15 cellular contexts compared by ENCODE assay signal in genomic region chr7:149839933-149840332, GRCh38. TPM values are rescaled to one million over a fixed set of nuclear protein-coding genes. Genes with fewer than 3 reads are reported as not detected.
DNase-seq lines count a peak whose midpoint lies in the region; ATAC-seq, FAIRE-seq and TF ChIP-seq lines count a peak whose summit lies in the region.
"Had no signal": no experiment of that assay in that cellular context is flagged by ENCODE, and none has a peak within 500 bp of the region (broad histone marks: within the 10 kb centered on the region; RNA-seq: fewer than 3 reads in every experiment).

No MANE protein-coding gene starts in this region.

- H3K27ac Mint-ChIP-seq in CD4-positive, CD25-positive, alpha-beta regulatory T cell: peak overlapping the region in 1 of 3 donors; percentile 6
- H3K27ac Mint-ChIP-seq in astrocyte (ENCODE audit: unreplicated experiment) (no peak overlapping the region), nephron (no peak overlapping the region)

- H3K36me3 ChIP-seq in CD4-positive, CD25-positive, alpha-beta regulatory T cell (ENCODE audit: control insufficient read depth, insufficient read depth, low read length): peaks cover 4% of the 10 kb centered on the region
- H3K36me3 ChIP-seq in astrocyte (ENCODE audit: insufficient read depth, low read length): no peaks in the 10 kb centered on the region
- H3K36me3 ChIP-seq: thyroid gland had no signal

- H3K4me3 ChIP-seq in CD4-positive, CD25-positive, alpha-beta regulatory T cell (ENCODE audit: low read depth, low read length): peak overlapping the region; percentile 82
- no peak overlapping the region for H3K4me3 ChIP-seq in astrocyte (ENCODE audit: insufficient read depth, low read depth, low read length)

- no peaks in the 10 kb centered on the region for H3K27me3 ChIP-seq in CD4-positive, CD25-positive, alpha-beta regulatory T cell (ENCODE audit: control insufficient read depth, insufficient read depth, low read length)
- H3K27me3 ChIP-seq in astrocyte (ENCODE audit: insufficient read depth, low read length): peaks cover under 1% of the 10 kb centered on the region
- H3K27me3 ChIP-seq: thyroid gland had no signal

- DNase-seq in CD4-positive, CD25-positive, alpha-beta regulatory T cell: no peak
- DNase-seq in astrocyte (ENCODE audit: low read depth): no peak
- DNase-seq in Ammon's horn (ENCODE audit: low spot score): no peak
- no peak for DNase-seq in NOMO-1 treated with DMSO at 0.1 percent for 48 hours (lab: John Stamatoyannopoulos, UW; ENCODE audit: unreplicated experiment)
- DNase-seq in NCI-H1417 treated with DMSO at 0.1 percent for 48 hours (lab: John Stamatoyannopoulos, UW): no peak
- DNase-seq: COR-L47, GDM1, glutamatergic neuron, islet precursor cell, Right ventricle myocardium superior, thyroid gland had no signal

- peaks cover 14% of the 10 kb centered on the region for H3K79me2 ChIP-seq in astrocyte (ENCODE audit: insufficient read depth, low read length)

- H3K4me2 ChIP-seq in astrocyte (ENCODE audit: low read length): no peak overlapping the region

- no peaks in the 10 kb centered on the region for H3K9me3 ChIP-seq in CD4-positive, CD25-positive, alpha-beta regulatory T cell (ENCODE audit: control insufficient read depth in 2 of 2, low read length in 2 of 2)
- no peaks in the 10 kb centered on the region for H3K9me3 ChIP-seq in astrocyte (ENCODE audit: insufficient read depth, low read depth, low read length)
- H3K9me3 ChIP-seq: thyroid gland had no signal

- H4K20me1 ChIP-seq in astrocyte (ENCODE audit: insufficient read depth, low read length): no peaks in the 10 kb centered on the region

- no peak overlapping the region for H2AFZ ChIP-seq in astrocyte (ENCODE audit: low read depth, low read length)

- peaks cover 16% of the 10 kb centered on the region for H3K27me3 Mint-ChIP-seq in CD4-positive, CD25-positive, alpha-beta regulatory T cell
- peaks cover 5% of the 10 kb centered on the region for H3K27me3 Mint-ChIP-seq in astrocyte (ENCODE audit: low read depth, unreplicated experiment)
- peaks cover 6% of the 10 kb centered on the region for H3K27me3 Mint-ChIP-seq in nephron (ENCODE audit: low read depth)

- H3K4me1 ChIP-seq in CD4-positive, CD25-positive, alpha-beta regulatory T cell (ENCODE audit: control insufficient read depth, insufficient read depth, low read length, poor library complexity, severe bottlenecking): peaks cover 18% of the 10 kb centered on the region
- H3K4me1 ChIP-seq in astrocyte (ENCODE audit: insufficient read depth, low read length): peaks cover 8% of the 10 kb centered on the region

- FAIRE-seq in G401.6 (lab: Jason Lieb, UNC): peak; percentile 87
- no peak for FAIRE-seq in astrocyte (lab: Jason Lieb, UNC)
- FAIRE-seq: GM19239 had no signal

- peak overlapping the region; percentile 90 to 95 (median 91) for H3K4me3 Mint-ChIP-seq in CD4-positive, CD25-positive, alpha-beta regulatory T cell
- H3K4me3 Mint-ChIP-seq in astrocyte (ENCODE audit: unreplicated experiment): peak overlapping the region; percentile 87
- peak overlapping the region; percentile 88 to 97 (median 89) for H3K4me3 Mint-ChIP-seq in nephron

- no peak overlapping the region for H3K9ac ChIP-seq in astrocyte (ENCODE audit: low read length)

- TF ChIP-seq CTCF in astrocyte (IDR thresholded peaks at IDR 0.05; ENCODE audit: insufficient read depth, low read depth, low read length) (no peak), nephron (IDR thresholded peaks at IDR 0.05; ENCODE audit: unreplicated experiment in 3 of 3) (no peak)

- H3K9me3 Mint-ChIP-seq in CD4-positive, CD25-positive, alpha-beta regulatory T cell: no peaks in the 10 kb centered on the region
- H3K9me3 Mint-ChIP-seq in astrocyte (ENCODE audit: unreplicated experiment) (no peaks in the 10 kb centered on the region), nephron (no peaks in the 10 kb centered on the region)

- ATAC-seq in CD4-positive, CD25-positive, alpha-beta regulatory T cell (ENCODE audit: low read depth in 2 of 2): no peak

- H3K36me3 Mint-ChIP-seq in CD4-positive, CD25-positive, alpha-beta regulatory T cell: no peaks in the 10 kb centered on the region
- H3K36me3 Mint-ChIP-seq in astrocyte (ENCODE audit: low read depth, unreplicated experiment) (peaks cover 2% of the 10 kb centered on the region), nephron (ENCODE audit: low read depth) (no peaks in the 10 kb centered on the region)

- peaks cover 15 to 51% (median 37%) of the 10 kb centered on the region in 4 donors for H3K4me1 Mint-ChIP-seq in CD4-positive, CD25-positive, alpha-beta regulatory T cell
- H3K4me1 Mint-ChIP-seq in astrocyte (ENCODE audit: low read depth, unreplicated experiment) (peaks cover 1% of the 10 kb centered on the region), nephron (peaks cover 16% of the 10 kb centered on the region)

- no peak overlapping the region for H3K27ac ChIP-seq in CD4-positive, CD25-positive, alpha-beta regulatory T cell (ENCODE audit: insufficient read depth, low read length, poor library complexity, severe bottlenecking)
- H3K27ac ChIP-seq in astrocyte (ENCODE audit: low read depth, low read length): no peak overlapping the region
- H3K27ac ChIP-seq: epithelial cell of prostate, thyroid gland had no signal

RNA-seq across cellular contexts. Expression of gene ZNF862, which starts 1.8 kb away (rescaled TPM):
- 32.8 TPM for total RNA-seq in CD4-positive, CD25-positive, alpha-beta regulatory T cell
- 1 to 10 TPM; 5.3 to 7.6 (median 6.6) TPM for polyA plus RNA-seq in CD4-positive, CD25-positive, alpha-beta regulatory T cell
- 11.0 and 13.2 TPM in 2 replicates for total RNA-seq in astrocyte

RNA-seq across cellular contexts. Expression of gene ATP6V0E2, which starts 33.8 kb away (rescaled TPM):
- total RNA-seq in CD4-positive, CD25-positive, alpha-beta regulatory T cell: 45.9 TPM
- polyA plus RNA-seq in CD4-positive, CD25-positive, alpha-beta regulatory T cell: 100 to 1,000 TPM; 150 to 183 (median 164) TPM
- 14.2 and 16.0 TPM in 2 replicates for total RNA-seq in astrocyte
